7 cellular contexts compared by ENCODE assay signal in genomic region chr19:58500242-58500641, GRCh38. TPM values are rescaled to one million over a fixed set of nuclear protein-coding genes. Genes with fewer than 3 reads are reported as not detected.
DNase-seq lines count a peak whose midpoint lies in the region; ATAC-seq and TF ChIP-seq lines count a peak whose summit lies in the region.
"Had no signal": no experiment of that assay in that cellular context is flagged by ENCODE, and none has a peak within 500 bp of the region (broad histone marks: within the 10 kb centered on the region; RNA-seq: fewer than 3 reads in every experiment).

No MANE protein-coding gene starts in this region.

- no peak overlapping the region for H3K27ac ChIP-seq in mesenchymal stem cell (ENCODE audit: low read length, poor library complexity, severe bottlenecking)

- DNase-seq in Calu3, result no peak
- DNase-seq in mesenchymal stem cell, result no peak
- DNase-seq in mucosa of gallbladder (ENCODE audit: low spot score), result no peak
- no peak for DNase-seq in GM19238 (ENCODE audit: insufficient read length, low spot score)
- DNase-seq: MM.1S had no signal

- no peak overlapping the region for H3K18ac ChIP-seq in mesenchymal stem cell (ENCODE audit: low read depth in 1 of 2, low read length in 2 of 2)

- no peaks in the 10 kb centered on the region for H3K27me3 ChIP-seq in mesenchymal stem cell (ENCODE audit: control insufficient read depth in 1 of 2, insufficient read depth in 1 of 2, low read length in 2 of 2)

- peaks cover 0 to 3% of the 10 kb centered on the region in 2 experiments for H3K36me3 ChIP-seq in mesenchymal stem cell (ENCODE audit: control insufficient read depth in 1 of 2, insufficient read depth in 2 of 2, low read depth in 1 of 2, low read length in 2 of 2)

- H3K79me1 ChIP-seq in mesenchymal stem cell (replicated peaks; ENCODE audit: low read length, poor library complexity, severe bottlenecking), result peaks cover 16% of the 10 kb centered on the region

- peak overlapping the region; percentile 56 for H2BK15ac ChIP-seq in mesenchymal stem cell (ENCODE audit: low read depth, poor library complexity, severe bottlenecking)

- H3K27ac Mint-ChIP-seq in Calu3 (ENCODE audit: unreplicated experiment), result no peak overlapping the region
- no peak overlapping the region for H3K27ac Mint-ChIP-seq in activated naive CD8-positive, alpha-beta T cell

- TF ChIP-seq CTCF in Calu3 (IDR thresholded peaks at IDR 0.05; ENCODE audit: unreplicated experiment), result no peak

- peak overlapping the region; percentile 75 for H4K91ac ChIP-seq in mesenchymal stem cell (ENCODE audit: low read length)

- H4K8ac ChIP-seq in mesenchymal stem cell (ENCODE audit: low read length), result peak overlapping the region; percentile 65

- H3K27me3 Mint-ChIP-seq in Calu3 (ENCODE audit: unreplicated experiment), result peaks cover 15% of the 10 kb centered on the region
- no peaks in the 10 kb centered on the region for H3K27me3 Mint-ChIP-seq in activated naive CD8-positive, alpha-beta T cell

- no peak overlapping the region for H2BK120ac ChIP-seq in mesenchymal stem cell (ENCODE audit: low read depth, low read length)

- CTCF ChIA-PET in Calu3 (lab: Charles Lee), result no interaction called here

- H3K4me3 ChIP-seq in mesenchymal stem cell (ENCODE audit: insufficient read depth in 1 of 2, low read depth in 1 of 2, low read length in 2 of 2), result peak overlapping the region; percentile 0 to 85

- no peak overlapping the region for H3K14ac ChIP-seq in mesenchymal stem cell (ENCODE audit: low read length in 2 of 2)

- peaks cover 15% of the 10 kb centered on the region for H3K4me1 ChIP-seq in mesenchymal stem cell (ENCODE audit: control insufficient read depth, insufficient read depth, low read depth, low read length)

- H3K9me3 Mint-ChIP-seq in Calu3 (ENCODE audit: low read depth, unreplicated experiment), result peaks cover 12% of the 10 kb centered on the region
- H3K9me3 Mint-ChIP-seq in activated naive CD8-positive, alpha-beta T cell (ENCODE audit: low read depth), result peaks cover 5% of the 10 kb centered on the region

- peaks cover 13% of the 10 kb centered on the region for H3K4me1 Mint-ChIP-seq in Calu3 (ENCODE audit: low read depth, unreplicated experiment)
- H3K4me1 Mint-ChIP-seq in activated naive CD8-positive, alpha-beta T cell (ENCODE audit: low read depth), result peaks cover 24% of the 10 kb centered on the region

- WGBS in mesenchymal stem cell, result 97% methylated on average over 14 of the region's 14 CpGs

- BruUV-seq in Calu3 (replicated peaks; lab: Mats Ljungman, UMichigan), result no TSS peak

- intact Hi-C loops in Calu3 (cut with micrococcal nuclease; ENCODE audit: unreplicated experiment), result no loop called here

- no peak overlapping the region for H3K4ac ChIP-seq in mesenchymal stem cell (ENCODE audit: low read depth in 1 of 2, low read length in 2 of 2)

- H3K9ac ChIP-seq in mesenchymal stem cell (ENCODE audit: low read length), result peak overlapping the region; percentile 89

- H3K9me3 ChIP-seq in mesenchymal stem cell (ENCODE audit: control insufficient read depth, low read length), result no peaks in the 10 kb centered on the region

- peak overlapping the region; percentile 75 for H3K4me3 Mint-ChIP-seq in Calu3 (ENCODE audit: low read depth, unreplicated experiment)
- H3K4me3 Mint-ChIP-seq in activated naive CD8-positive, alpha-beta T cell, result peak overlapping the region; percentile 99

- H2BK5ac ChIP-seq in mesenchymal stem cell (ENCODE audit: low read depth, low read length, poor library complexity, severe bottlenecking), result no peak overlapping the region

- no peak overlapping the region for H3K23ac ChIP-seq in mesenchymal stem cell (ENCODE audit: low read length in 2 of 2)

- H3K36me3 Mint-ChIP-seq in Calu3 (ENCODE audit: insufficient read depth, unreplicated experiment), result peaks cover 13% of the 10 kb centered on the region
- no peaks in the 10 kb centered on the region for H3K36me3 Mint-ChIP-seq in activated naive CD8-positive, alpha-beta T cell

- H2BK12ac ChIP-seq in mesenchymal stem cell (ENCODE audit: low read length in 2 of 2), result no peak overlapping the region

- H3K4me2 ChIP-seq in mesenchymal stem cell (ENCODE audit: low read length, poor library complexity, severe bottlenecking), result peak overlapping the region; percentile 69

- H2AFZ ChIP-seq in mesenchymal stem cell (ENCODE audit: low read depth, low read length), result no peak overlapping the region

- no peak overlapping the region for H2AK5ac ChIP-seq in mesenchymal stem cell (ENCODE audit: low read length, severe bottlenecking)

- ATAC-seq in HG03175 (IDR thresholded peaks at IDR 0.05; ENCODE audit: unreplicated experiment), result no peak

RNA-seq across cellular contexts. Expression of gene SLC27A5, which starts 11.6 kb away (rescaled TPM):
- total RNA-seq in Calu3 (2022) (3.7 and 5.8 TPM in 2 replicates), mucosa of gallbladder (7.9 TPM)
- polyA plus RNA-seq in mesenchymal stem cell (2013, experiment 1 of 2), result 11.7 TPM
- polyA plus RNA-seq in mesenchymal stem cell (2013, experiment 2 of 2), result 12.9 TPM

RNA-seq across cellular contexts. Expression of gene ZBTB45, which starts 19.4 kb away (rescaled TPM):
- total RNA-seq in Calu3 (2022) (17.7 and 19.6 TPM in 2 replicates), mucosa of gallbladder (22.8 TPM)
- 12.3 TPM for polyA plus RNA-seq in mesenchymal stem cell (2013, experiment 1 of 2)
- 12.7 TPM for polyA plus RNA-seq in mesenchymal stem cell (2013, experiment 2 of 2)

RNA-seq across cellular contexts. Expression of gene ZNF446, which starts 24.1 kb away (rescaled TPM):
- total RNA-seq in Calu3 (2022), result 12.7 and 13.9 TPM in 2 replicates
- polyA plus RNA-seq in mesenchymal stem cell (2013, experiment 1 of 2), result 5.0 TPM
- polyA plus RNA-seq in mesenchymal stem cell (2013, experiment 2 of 2), result 5.1 TPM
- 19.4 TPM for total RNA-seq in mucosa of gallbladder

RNA-seq across cellular contexts. Expression of gene ZNF324, which starts 33.4 kb away (rescaled TPM):
- 16.9 and 18.2 TPM in 2 replicates for total RNA-seq in Calu3 (2022)
- polyA plus RNA-seq in mesenchymal stem cell (2013, experiment 1 of 2), result 4.1 TPM
- polyA plus RNA-seq in mesenchymal stem cell (2013, experiment 2 of 2), result 3.8 TPM
- 16.4 TPM for total RNA-seq in mucosa of gallbladder

RNA-seq across cellular contexts. Expression of gene TRIM28, which starts 43.6 kb away (rescaled TPM):
- total RNA-seq in Calu3 (2022) (558 and 582 TPM in 2 replicates), mucosa of gallbladder (286 TPM)
- polyA plus RNA-seq in mesenchymal stem cell (2013, experiment 1 of 2), result 229 TPM
- 226 TPM for polyA plus RNA-seq in mesenchymal stem cell (2013, experiment 2 of 2)
